ENCODE assay signal across 8 cellular contexts in genomic region chr4:92305148-92305877, GRCh38. TPM values are rescaled to one million over a fixed set of nuclear protein-coding genes. Genes with fewer than 3 reads are reported as not detected.
DNase-seq lines count a peak whose midpoint lies in the region; ATAC-seq and TF ChIP-seq lines count a peak whose summit lies in the region.

No MANE protein-coding gene starts in this region.

- ATAC-seq in heart right ventricle (peak; percentile 45 to 89 (median 74)), HG03521 (IDR thresholded peaks at IDR 0.05; ENCODE audit: unreplicated experiment) (no peak)

- H2BK5ac ChIP-seq in trophoblast cell (ENCODE audit: low read depth, low read length, poor library complexity) = no peak overlapping the region

- no peak overlapping the region for H4K8ac ChIP-seq in trophoblast cell (ENCODE audit: low read depth, low read length)

- H2AFZ ChIP-seq in trophoblast cell (ENCODE audit: insufficient read depth, low read length, poor library complexity) = peak overlapping the region; percentile 58

- no peak overlapping the region for H3K18ac ChIP-seq in trophoblast cell (ENCODE audit: low read length)

- no peaks in the 10 kb centered on the region for H3K79me1 ChIP-seq in trophoblast cell (ENCODE audit: low read length)

- intact Hi-C loops in heart right ventricle (cut with DNase I) = no loop called here

- H3K4ac ChIP-seq in trophoblast cell (ENCODE audit: low read depth, low read length) = no peak overlapping the region

- peak overlapping the region; percentile 99 for H3K4me2 ChIP-seq in trophoblast cell (ENCODE audit: low read length)

- peak; percentile 13; the same call in 1 of the 2 replicates for TF ChIP-seq CTCF in WERI-Rb-1 (IDR thresholded peaks at IDR 0.05; ENCODE audit: low read depth, low read length)
- TF ChIP-seq CTCF in heart right ventricle (IDR thresholded peaks at IDR 0.05) = no peak

- H3K14ac ChIP-seq in trophoblast cell (ENCODE audit: low read length) = no peak overlapping the region

- no peaks in the 10 kb centered on the region for H3K9me3 ChIP-seq in WERI-Rb-1 (ENCODE audit: severe bottlenecking)
- H3K9me3 ChIP-seq in heart right ventricle = no peaks in the 10 kb centered on the region
- peaks cover 4% of the 10 kb centered on the region for H3K9me3 ChIP-seq in trophoblast cell (ENCODE audit: insufficient read depth, low read depth, low read length)

- WGBS in heart right ventricle, 2 donors = 1% methylated on average over 68 of the region's 68 CpGs
- WGBS in trophoblast cell (ENCODE audit: extremely low coverage, insufficient coverage, insufficient read length) = no CpG with 5 or more reads among the region's 68 CpGs

- H3K27me3 ChIP-seq in WERI-Rb-1 (ENCODE audit: insufficient read depth, low read depth, severe bottlenecking) = no peaks in the 10 kb centered on the region
- H3K27me3 ChIP-seq in heart right ventricle = peaks cover 5 to 73% (median 69%) of the 10 kb centered on the region in 7 donors
- peaks cover 10% of the 10 kb centered on the region for H3K27me3 ChIP-seq in trophoblast cell (ENCODE audit: insufficient read depth, low read length)

- H3K36me3 ChIP-seq in WERI-Rb-1 (no peaks in the 10 kb centered on the region), heart right ventricle (no peaks in the 10 kb centered on the region), trophoblast cell (ENCODE audit: control insufficient read depth in 1 of 2, insufficient read depth in 2 of 2, low read length in 2 of 2) (no peaks in the 10 kb centered on the region)

- no peak overlapping the region for H3K23ac ChIP-seq in trophoblast cell (ENCODE audit: low read length)

- H4K12ac ChIP-seq in trophoblast cell (ENCODE audit: low read depth, low read length) = no peak overlapping the region

- DNase-seq in COLO668 (lab: John Stamatoyannopoulos, UW; ENCODE audit: unreplicated experiment) (peak; percentile 65), WERI-Rb-1 (peak; percentile 97), heart right ventricle (peak; percentile 17 to 39), trophoblast cell (peak in 1 of 2 donors; percentile 7), HuH-7.5 (ENCODE audit: low spot score) (no peak), NCI-H2081 treated with DMSO at 0.1 percent for 48 hours (lab: John Stamatoyannopoulos, UW) (no peak)

- H2BK12ac ChIP-seq in trophoblast cell (ENCODE audit: low read length) = no peak overlapping the region

- no peak overlapping the region for H2AK5ac ChIP-seq in trophoblast cell (ENCODE audit: low read length)

- H3K9ac ChIP-seq in trophoblast cell (ENCODE audit: low read length) = peak overlapping the region; percentile 39

- H3K4me1 ChIP-seq in heart right ventricle (peaks cover 0 to 29% (median 14%) of the 10 kb centered on the region in 9 donors), trophoblast cell (ENCODE audit: control insufficient read depth in 1 of 2, insufficient read depth in 2 of 2, low read length in 2 of 2) (peaks cover 5 to 12% of the 10 kb centered on the region in 2 experiments)

- H3K4me3 ChIP-seq in WERI-Rb-1 (ENCODE audit: low read depth, low read length) = peak overlapping the region; percentile 82
- peak overlapping the region; percentile 22 to 57 (median 46) for H3K4me3 ChIP-seq in heart right ventricle
- peak overlapping the region; percentile 67 for H3K4me3 ChIP-seq in trophoblast cell (ENCODE audit: low read depth, low read length)

- H3K27ac ChIP-seq in WERI-Rb-1 = peak overlapping the region; percentile 90
- no peak overlapping the region for H3K27ac ChIP-seq in heart right ventricle
- H3K27ac ChIP-seq in trophoblast cell (ENCODE audit: low read depth, low read length) = no peak overlapping the region

- TF ChIP-seq RAD21 in Ishikawa (IDR thresholded peaks at IDR 0.05; ENCODE audit: low read depth) = no peak

- H4K91ac ChIP-seq in trophoblast cell (ENCODE audit: low read depth, low read length) = no peak overlapping the region

- TF ChIP-seq EP300 in Ishikawa (IDR thresholded peaks at IDR 0.05; ENCODE audit: borderline replicate concordance) = no peak

- H3K79me2 ChIP-seq in trophoblast cell (ENCODE audit: control insufficient read depth, insufficient read depth, low read length, poor library complexity) = no peaks in the 10 kb centered on the region

- no peak overlapping the region for H2BK120ac ChIP-seq in trophoblast cell (ENCODE audit: insufficient read depth, low read length, poor library complexity)

TF ChIP-seq in Ishikawa, 13 proteins besides CTCF, POLR2A, EP300 and RAD21:
- TF ChIP-seq USF1 (IDR thresholded peaks at IDR 0.05) (no peak), TEAD4 (IDR thresholded peaks at IDR 0.05) (0 out of 2 replicates have a peak, but pooled peaks have one; percentile 6), EGR1 (IDR thresholded peaks at IDR 0.05) (no peak), FOXM1 (IDR thresholded peaks at IDR 0.05; ENCODE audit: borderline replicate concordance, low read depth) (no peak), TCF12 (IDR thresholded peaks at IDR 0.05; ENCODE audit: low read depth) (0 out of 2 replicates have a peak, but pooled peaks have one; percentile 26), MAX (IDR thresholded peaks at IDR 0.05) (peak; percentile 97), CREB1 (IDR thresholded peaks at IDR 0.05; ENCODE audit: low read depth) (no peak), REST (IDR thresholded peaks at IDR 0.05; ENCODE audit: low read depth) (no peak), CEBPB (IDR thresholded peaks at IDR 0.05) (no peak), ZBTB7A (IDR thresholded peaks at IDR 0.05; ENCODE audit: low read depth) (peak; percentile 80), TAF1 (IDR thresholded peaks at IDR 0.05; ENCODE audit: low read depth) (no peak)

RNA-seq across cellular contexts. Expression of gene GRID2, which starts 1.5 kb away (rescaled TPM):
- total RNA-seq in heart right ventricle = under 1 TPM in 1 of 10 donors, not detected in 9; 0.07 TPM
- under 1 TPM; 0.01 to 0.07 TPM for polyA plus RNA-seq in heart right ventricle
- polyA plus RNA-seq in trophoblast cell (2013) = 0.54 and 0.60 TPM in 2 replicates

Comparison
In these comparisons a context has a peak if more than half of its experiments do, and no peak if none do; other contexts are left out.
1. DNase-seq: peak in COLO668 (single experiment), WERI-Rb-1 (single experiment) and heart right ventricle (2 of 2); none in HuH-7.5 (single experiment) and NCI-H2081 treated with DMSO at 0.1 percent for 48 hours (single experiment).
2. Peak in every context shown above with its lines, with median percentiles within 50 percentile points of each other: H3K4me3 ChIP-seq.